Comparison of ENCODE assay signal across 8 cellular contexts in the genomic region with DNA sequence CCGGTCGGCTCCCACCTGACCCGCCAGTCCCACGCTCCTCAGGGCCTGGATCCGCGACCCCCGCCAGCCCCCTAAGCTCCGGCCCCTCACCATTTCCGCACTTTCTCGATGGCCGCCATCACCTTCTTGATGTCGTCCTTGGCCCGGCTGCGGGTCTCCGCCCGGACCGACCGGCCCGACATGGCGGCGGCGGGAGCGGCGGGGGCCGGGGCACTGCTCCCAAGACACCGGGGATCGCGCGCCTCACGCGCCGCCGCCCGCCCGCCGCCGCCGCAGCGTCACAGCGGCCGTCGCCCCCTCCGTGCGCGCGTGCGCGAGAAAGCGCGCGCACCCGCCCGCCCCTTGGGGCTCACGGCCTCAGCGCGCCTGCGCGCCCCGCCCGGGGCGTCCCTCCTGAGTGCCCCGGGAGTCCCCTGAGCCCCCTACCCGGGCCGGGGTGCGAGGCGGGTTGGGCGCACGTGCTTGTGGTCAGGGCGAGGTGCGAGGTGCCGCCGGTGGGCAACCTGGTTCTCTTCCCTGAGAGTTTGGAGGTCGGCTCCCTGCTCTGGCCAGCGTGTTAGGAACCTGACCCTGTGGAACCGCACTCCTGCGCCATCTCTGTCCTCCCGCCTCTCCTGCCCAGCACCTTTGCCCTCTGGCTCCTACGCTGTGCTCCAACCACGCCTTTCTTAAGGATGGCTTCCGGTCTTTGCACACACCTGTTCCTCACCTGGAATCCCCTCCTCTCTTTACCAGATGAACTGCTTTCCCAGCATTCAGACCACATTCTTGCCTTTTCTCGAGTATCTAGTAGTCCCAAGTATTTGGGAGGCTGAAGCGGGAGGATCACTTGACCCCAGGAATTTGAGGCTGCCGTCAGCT. TPM values are rescaled to one million over a fixed set of nuclear protein-coding genes. Genes with fewer than 3 reads are reported as not detected.
DNase-seq lines count a peak whose midpoint lies in the region; ATAC-seq and TF ChIP-seq lines count a peak whose summit lies in the region.

A gene (minus strand): TSS at position 294 of the 861 bp plus-strand sequence. CDS start 112 bp downstream, at position 182.

- H3K9me3 Mint-ChIP-seq in activated naive CD8-positive, alpha-beta T cell treated with anti-CD3 and anti-CD28 coated beads, Interleukin-2, amount 10 ng/mL, durations not matched to agents 7 days and 5 days, result no peaks in the 10 kb centered on the region

- H3K27ac Mint-ChIP-seq in activated naive CD8-positive, alpha-beta T cell treated with anti-CD3 and anti-CD28 coated beads, Interleukin-2, amount 10 ng/mL, durations not matched to agents 7 days and 5 days, result peak within 1 kb of the TSS; percentile 98

- H3K9me3 ChIP-seq in DND-41 (ENCODE audit: insufficient read depth, low read length, severe bottlenecking) (no peaks in the 10 kb centered on the region), parathyroid adenoma (ENCODE audit: control insufficient read depth, low read length) (no peaks in the 10 kb centered on the region), tibial artery (no peaks in the 10 kb centered on the region)

- H3K4me2 ChIP-seq in DND-41 (ENCODE audit: insufficient read depth, low read length), result peak within 1 kb of the TSS; percentile 86
- H3K4me2 ChIP-seq in parathyroid adenoma (ENCODE audit: low read length), result peak within 1 kb of the TSS; percentile 78

- peaks cover 29% of the 10 kb centered on the region for H3K4me1 Mint-ChIP-seq in activated naive CD8-positive, alpha-beta T cell treated with anti-CD3 and anti-CD28 coated beads, Interleukin-2, amount 10 ng/mL, durations not matched to agents 7 days and 5 days

- intact Hi-C loops in Right ventricle myocardium superior (cut with DNase I) (loop anchor here (5.0 kb wide), 1 partner anchor 35 kb away; a partner anchor contains a TSS), tibial artery (cut with DNase I; ENCODE audit: low total_unique reads) (no loop called here)

- ATAC-seq in DND-41 (ENCODE audit: insufficient read depth, low read depth), result peak; percentile 43
- peak; percentile 39 for ATAC-seq in GM21576 (IDR thresholded peaks at IDR 0.05; ENCODE audit: unreplicated experiment)
- ATAC-seq in activated naive CD8-positive, alpha-beta T cell treated with anti-CD3 and anti-CD28 coated beads, Interleukin-2, amount 10 ng/mL, durations not matched to agents 7 days and 5 days (ENCODE audit: low read depth), result peak; percentile 62
- peak; percentile 73 for ATAC-seq in Right ventricle myocardium superior (ENCODE audit: poor library complexity)

- POLR2A ChIA-PET in activated naive CD8-positive, alpha-beta T cell treated with anti-CD3 and anti-CD28 coated beads, Interleukin-2, amount 10 ng/mL, durations not matched to agents 7 days and 5 days (lab: Charles Lee), result interaction anchor here (0.8 to 4.8 kb wide), 9 partner anchors 10 to 181 kb away, joined by 3 to 30 read pairs (median 7); a partner anchor contains a TSS

- H4K20me1 ChIP-seq in DND-41 (ENCODE audit: insufficient read depth, low read length), result peaks cover 40% of the 10 kb centered on the region

- H3K36me3 Mint-ChIP-seq in activated naive CD8-positive, alpha-beta T cell treated with anti-CD3 and anti-CD28 coated beads, Interleukin-2, amount 10 ng/mL, durations not matched to agents 7 days and 5 days, result peaks cover 8% of the 10 kb centered on the region

- no peaks in the 10 kb centered on the region for H3K27me3 Mint-ChIP-seq in activated naive CD8-positive, alpha-beta T cell treated with anti-CD3 and anti-CD28 coated beads, Interleukin-2, amount 10 ng/mL, durations not matched to agents 7 days and 5 days

- H3K79me2 ChIP-seq in DND-41 (ENCODE audit: insufficient read depth, low read length), result peaks cover 47% of the 10 kb centered on the region
- peaks cover 37% of the 10 kb centered on the region for H3K79me2 ChIP-seq in parathyroid adenoma

- H3K4me1 ChIP-seq in DND-41 (ENCODE audit: insufficient read depth, low read length) (peaks cover 37% of the 10 kb centered on the region), parathyroid adenoma (peaks cover 6% of the 10 kb centered on the region), tibial artery (peaks cover 0 to 27% (median 19%) of the 10 kb centered on the region in 4 donors)

- TF ChIP-seq CTCF in DND-41 (IDR thresholded peaks at IDR 0.05; ENCODE audit: borderline replicate concordance, extremely low read depth, low read length, poor library complexity, severe bottlenecking) (no peak), parathyroid adenoma (IDR thresholded peaks at IDR 0.05) (no peak), tibial artery (IDR thresholded peaks at IDR 0.05) (no peak)

- peak within 1 kb of the TSS; percentile 99 for H2AFZ ChIP-seq in DND-41 (ENCODE audit: low read depth, low read length)
- H2AFZ ChIP-seq in parathyroid adenoma, result peak within 1 kb of the TSS; percentile 97

- H3K27me3 ChIP-seq in DND-41 (ENCODE audit: insufficient read depth, low read length, poor library complexity), result no peaks in the 10 kb centered on the region
- H3K27me3 ChIP-seq in parathyroid adenoma (ENCODE audit: control insufficient read depth, insufficient read depth, low read length), result no peaks in the 10 kb centered on the region
- no peaks in the 10 kb centered on the region for H3K27me3 ChIP-seq in tibial artery

- DNase-seq in DND-41 (peak; percentile 78), KG1 (lab: John Stamatoyannopoulos, UW) (peak; percentile 44), SKM-1 treated with dmso at 0.1 percent for 144 hours (lab: John Stamatoyannopoulos, UW; ENCODE audit: unreplicated experiment) (peak; percentile 39), Right ventricle myocardium superior (peak; percentile 81), tibial artery (peak; percentile 41 to 82)
- DNase-seq in activated naive CD8-positive, alpha-beta T cell treated with anti-CD3 and anti-CD28 coated beads, Interleukin-2, amount 10 ng/mL, durations not matched to agents 7 days and 5 days, result peak; percentile 93

- H3K9ac ChIP-seq in DND-41 (ENCODE audit: low read depth, low read length), result peak within 1 kb of the TSS; percentile 100
- H3K9ac ChIP-seq in parathyroid adenoma, result peak within 1 kb of the TSS; percentile 97

- peak within 1 kb of the TSS; percentile 94 for H3K4me3 Mint-ChIP-seq in activated naive CD8-positive, alpha-beta T cell treated with anti-CD3 and anti-CD28 coated beads, Interleukin-2, amount 10 ng/mL, durations not matched to agents 7 days and 5 days

- H3K4me3 ChIP-seq in DND-41 (ENCODE audit: low read depth in 1 of 2, low read length in 2 of 2), result peak within 1 kb of the TSS; percentile 89 to 91
- H3K4me3 ChIP-seq in parathyroid adenoma (ENCODE audit: low read depth, low read length), result peak within 1 kb of the TSS; percentile 74
- peak within 1 kb of the TSS; percentile 74 to 94 for H3K4me3 ChIP-seq in tibial artery

- H3K36me3 ChIP-seq in DND-41 (ENCODE audit: insufficient read depth, low read length), result peaks cover 27% of the 10 kb centered on the region
- no peaks in the 10 kb centered on the region for H3K36me3 ChIP-seq in parathyroid adenoma (ENCODE audit: control insufficient read depth, insufficient read depth, low read length)
- peaks cover 0 to 23% (median 6%) of the 10 kb centered on the region in 3 donors for H3K36me3 ChIP-seq in tibial artery

- H3K27ac ChIP-seq in DND-41 (ENCODE audit: low read length), result peak within 1 kb of the TSS; percentile 98
- H3K27ac ChIP-seq in parathyroid adenoma, result peak within 1 kb of the TSS; percentile 98
- peak within 1 kb of the TSS; percentile 90 to 100 for H3K27ac ChIP-seq in tibial artery

RNA-seq across cellular contexts. Expression of the gene that starts here (rescaled TPM):
- 10 to 100 TPM; 64.1 to 71.9 TPM for total RNA-seq in activated naive CD8-positive, alpha-beta T cell treated with anti-CD3 and anti-CD28 coated beads, Interleukin-2, amount 10 ng/mL, durations not matched to agents 7 days and 5 days
- total RNA-seq in Right ventricle myocardium superior, result 76.2 TPM

Comparison
In these comparisons a context has a peak if more than half of its experiments do, and no peak if none do; other contexts are left out.
1. Peak in every context shown above with its lines: DNase-seq, ATAC-seq, H3K4me3 ChIP-seq and H3K27ac ChIP-seq.
2. DNase-seq: peak in every context shown above with its lines; median percentile 93 in activated naive CD8-positive, alpha-beta T cell treated with anti-CD3 and anti-CD28 coated beads, Interleukin-2, amount 10 ng/mL, durations not matched to agents 7 days and 5 days; 81 in Right ventricle myocardium superior; 78 in DND-41; 62 in tibial artery; 44 in KG1; 39 in SKM-1 treated with dmso at 0.1 percent for 144 hours.